In genomic region chr9:22116751-22117150, GRCh38 we compare ENCODE assay signal across 1 cellular context.
TF ChIP-seq lines count a peak whose summit lies in the region.

No MANE protein-coding gene starts in this region.

TF ChIP-seq in SK-N-SH, 30 proteins besides CTCF, POLR2A, EP300 and RAD21 (continued from another document):
- TF ChIP-seq REST (IDR thresholded peaks at IDR 0.05; ENCODE audit: low read depth, low read length): no peak
- no peak for TF ChIP-seq RXRA (IDR thresholded peaks at IDR 0.05; ENCODE audit: borderline replicate concordance, low read depth)
- TF ChIP-seq FOXJ3 (CRISPR knock-in tag; IDR thresholded peaks at IDR 0.05): no peak
- TF ChIP-seq GABPA (IDR thresholded peaks at IDR 0.05; ENCODE audit: low read depth): no peak
- TF ChIP-seq IRF3 (IDR thresholded peaks at IDR 0.05; ENCODE audit: low read depth, low read length): no peak
TF ChIP-seq in SK-N-SH: peak in this region for 0.
